Comparison of ENCODE assay signal across 8 cellular contexts in genomic region chr20:25987073-25987927, GRCh38.
DNase-seq lines count a peak whose midpoint lies in the region; ATAC-seq and TF ChIP-seq lines count a peak whose summit lies in the region.

No MANE protein-coding gene starts in this region.

- H4K5ac ChIP-seq in IMR-90 (ENCODE audit: low read depth, low read length) = no peak overlapping the region

- H3K79me1 ChIP-seq in IMR-90 (ENCODE audit: low read depth in 1 of 2, low read length in 2 of 2) = no peaks in the 10 kb centered on the region

- no peak overlapping the region for H4K91ac ChIP-seq in IMR-90 (ENCODE audit: insufficient read depth, low read depth, low read length)

- no peaks in the 10 kb centered on the region for H3K9me3 Mint-ChIP-seq in CD4-positive, CD25-positive, alpha-beta regulatory T cell
- no peaks in the 10 kb centered on the region for H3K9me3 Mint-ChIP-seq in stimulated activated naive CD8-positive, alpha-beta T cell treated with anti-CD3 and anti-CD28 coated beads, Interleukin-15, amount 100 ng/mL, for 72 hours

- no peak overlapping the region for H3K18ac ChIP-seq in IMR-90 (ENCODE audit: low read depth, low read length)

- BruUV-seq in IMR-90 (replicated peaks; lab: Mats Ljungman, UMichigan) = no TSS peak

- no peak for TF ChIP-seq RAD21 in IMR-90 (IDR thresholded peaks at IDR 0.05; ENCODE audit: low read length)

- peaks cover 0 to 19% (median 5%) of the 10 kb centered on the region in 4 donors for H3K4me1 Mint-ChIP-seq in CD4-positive, CD25-positive, alpha-beta regulatory T cell
- H3K4me1 Mint-ChIP-seq in stimulated activated naive CD8-positive, alpha-beta T cell treated with anti-CD3 and anti-CD28 coated beads, Interleukin-15, amount 100 ng/mL, for 72 hours = peaks cover 26% of the 10 kb centered on the region

- H3K4ac ChIP-seq in IMR-90 (ENCODE audit: low read depth, low read length) = no peak overlapping the region

- TF ChIP-seq CTCF in IMR-90 (conservative IDR thresholded peaks at IDR 0.05; ENCODE audit: low read depth, low read length) (no peak), dorsolateral prefrontal cortex (IDR thresholded peaks at IDR 0.05 in 54 of 56, conservative IDR thresholded peaks at IDR 0.05 in 2 of 56; ENCODE audit: low read depth in 1 of 56, partially characterized antibody in 56 of 56) (peak in 28 of 56 donors; percentile 5 to 52 (median 18))

- no peaks in the 10 kb centered on the region for H4K20me1 ChIP-seq in IMR-90 (ENCODE audit: insufficient read depth, low read length)

- no peak overlapping the region for H3K27ac ChIP-seq in CD4-positive, CD25-positive, alpha-beta regulatory T cell (ENCODE audit: insufficient read depth, low read length, poor library complexity, severe bottlenecking)
- H3K27ac ChIP-seq in IMR-90 (ENCODE audit: insufficient read depth, low read length) (no peak overlapping the region), dorsolateral prefrontal cortex (no peak overlapping the region)

- intact Hi-C loops in IMR-90 (cut with micrococcal nuclease) = no loop called here
- intact Hi-C loops in dorsolateral prefrontal cortex (cut with DNase I) = no loop called here

- DNase-seq in CD4-positive, CD25-positive, alpha-beta regulatory T cell = peak; percentile 30 to 57 (median 49)
- DNase-seq in IMR-90 (peak; percentile 10), dorsolateral prefrontal cortex (peak in 5 of 10 donors; percentile 34 to 72 (median 53)), myocyte (ENCODE audit: low read depth) (peak; percentile 5)
- peak; percentile 67 for DNase-seq in activated CD4-positive, alpha-beta T cell treated with anti-CD3 and anti-CD28 coated beads for 48 hours
- peak; percentile 65 to 73 for DNase-seq in stimulated activated naive CD8-positive, alpha-beta T cell treated with anti-CD3 and anti-CD28 coated beads, Interleukin-15, amount 100 ng/mL, for 72 hours

- H3K9me3 ChIP-seq in CD4-positive, CD25-positive, alpha-beta regulatory T cell (ENCODE audit: control insufficient read depth in 2 of 2, low read length in 2 of 2) = no peaks in the 10 kb centered on the region
- no peaks in the 10 kb centered on the region for H3K9me3 ChIP-seq in IMR-90 (ENCODE audit: control insufficient read depth, insufficient read depth, low read length)

- peak overlapping the region in 1 of 3 donors; percentile 20 for H3K27ac Mint-ChIP-seq in CD4-positive, CD25-positive, alpha-beta regulatory T cell
- peak overlapping the region in 1 of 2 donors; percentile 27 for H3K27ac Mint-ChIP-seq in stimulated activated naive CD8-positive, alpha-beta T cell treated with anti-CD3 and anti-CD28 coated beads, Interleukin-15, amount 100 ng/mL, for 72 hours

- H3K9me1 ChIP-seq in IMR-90 (ENCODE audit: insufficient read depth, low read length) = no peaks in the 10 kb centered on the region

- dilution Hi-C loops in IMR-90 (cut with HindIII; ENCODE audit: low sequenced_read_pairs, unreplicated experiment) = no loop called here

- H3K36me3 Mint-ChIP-seq in CD4-positive, CD25-positive, alpha-beta regulatory T cell = peaks cover 3% of the 10 kb centered on the region

- no peak for TF ChIP-seq POLR2A in IMR-90 (IDR thresholded peaks at IDR 0.05; ENCODE audit: low read depth, low read length)

- H2BK15ac ChIP-seq in IMR-90 (ENCODE audit: low read depth, low read length) = no peak overlapping the region

- no peak overlapping the region for H3K9ac ChIP-seq in IMR-90 (ENCODE audit: low read depth, low read length)

- H3K27me3 ChIP-seq in CD4-positive, CD25-positive, alpha-beta regulatory T cell (ENCODE audit: control insufficient read depth, insufficient read depth, low read length) = no peaks in the 10 kb centered on the region
- H3K27me3 ChIP-seq in IMR-90 (ENCODE audit: control insufficient read depth, insufficient read depth, low read length) (peaks cover 5% of the 10 kb centered on the region; the same call in 1 of the 2 replicates), dorsolateral prefrontal cortex (no peaks in the 10 kb centered on the region)

- H3K4me2 ChIP-seq in IMR-90 (ENCODE audit: low read depth, low read length) = peak overlapping the region; percentile 76

- H3K36me3 ChIP-seq in CD4-positive, CD25-positive, alpha-beta regulatory T cell (ENCODE audit: control insufficient read depth, insufficient read depth, low read length) = no peaks in the 10 kb centered on the region
- H3K36me3 ChIP-seq in IMR-90 (ENCODE audit: control insufficient read depth, insufficient read depth, low read length) = no peaks in the 10 kb centered on the region

- no peak overlapping the region for H2AK9ac ChIP-seq in IMR-90 (replicated peaks; ENCODE audit: low read depth, low read length, poor library complexity)

- H2BK5ac ChIP-seq in IMR-90 (ENCODE audit: low read depth, low read length, poor library complexity, severe bottlenecking) = no peak overlapping the region

- H4K8ac ChIP-seq in IMR-90 (ENCODE audit: low read depth in 2 of 2, low read length in 2 of 2) = no peak overlapping the region

- POLR2A ChIA-PET in IMR-90 (lab: Charles Lee; ENCODE audit: unreplicated experiment) = no interaction called here

- peak overlapping the region; percentile 47 for H3K4me3 ChIP-seq in CD4-positive, CD25-positive, alpha-beta regulatory T cell (ENCODE audit: low read depth, low read length)
- H3K4me3 ChIP-seq in IMR-90 (ENCODE audit: insufficient read depth, low read depth, low read length) (no peak overlapping the region), dorsolateral prefrontal cortex (peak overlapping the region; percentile 2 to 61 (median 44))

- in situ Hi-C loops in IMR-90 (cut with MboI; ENCODE audit: low sequenced_read_pairs) = loop anchor here (25.0 kb wide), 5 partner anchors 125 to 825 kb away; partner anchors contain the start of gene ZNF337

- no peaks in the 10 kb centered on the region for H3K4me1 ChIP-seq in CD4-positive, CD25-positive, alpha-beta regulatory T cell (ENCODE audit: control insufficient read depth, insufficient read depth, low read length, poor library complexity, severe bottlenecking)
- no peaks in the 10 kb centered on the region for H3K4me1 ChIP-seq in IMR-90 (ENCODE audit: control insufficient read depth, insufficient read depth, low read length)

- 24% methylated on average over 13 of the region's 46 CpGs; no CpG with 5 or more reads in 1 of the 2 experiments for WGBS in IMR-90 (ENCODE audit: extremely low coverage in 2 of 2, insufficient read length in 1 of 2), 2 experiments

- H2BK120ac ChIP-seq in IMR-90 (ENCODE audit: low read depth, low read length) = no peak overlapping the region

- no peak overlapping the region for H2BK20ac ChIP-seq in IMR-90 (ENCODE audit: low read depth, low read length)

- no peak overlapping the region for H3K56ac ChIP-seq in IMR-90 (ENCODE audit: extremely low read depth, insufficient read depth, low read length)

- H3K14ac ChIP-seq in IMR-90 (replicated peaks; ENCODE audit: low read depth, low read length) = no peak overlapping the region

- no peaks in the 10 kb centered on the region for H3K27me3 Mint-ChIP-seq in CD4-positive, CD25-positive, alpha-beta regulatory T cell
- peaks cover 21% of the 10 kb centered on the region for H3K27me3 Mint-ChIP-seq in stimulated activated naive CD8-positive, alpha-beta T cell treated with anti-CD3 and anti-CD28 coated beads, Interleukin-15, amount 100 ng/mL, for 72 hours

- H3K4me3 Mint-ChIP-seq in CD4-positive, CD25-positive, alpha-beta regulatory T cell = peak overlapping the region; percentile 63 to 84 (median 80)
- H3K4me3 Mint-ChIP-seq in stimulated activated naive CD8-positive, alpha-beta T cell treated with anti-CD3 and anti-CD28 coated beads, Interleukin-15, amount 100 ng/mL, for 72 hours = peak overlapping the region; percentile 46 to 78

- CTCF ChIA-PET in IMR-90 (lab: Yijun Ruan, JAX) = no interaction called here

- peak overlapping the region; percentile 85 for H2AFZ ChIP-seq in IMR-90 (replicated peaks; ENCODE audit: low read length, poor library complexity)

- no peak overlapping the region for H2AK5ac ChIP-seq in IMR-90 (ENCODE audit: low read depth, low read length)

- no peak overlapping the region for H3K23ac ChIP-seq in IMR-90 (ENCODE audit: low read depth, low read length)

- peak; percentile 69 to 71 for ATAC-seq in CD4-positive, CD25-positive, alpha-beta regulatory T cell (ENCODE audit: low read depth in 2 of 2)
- ATAC-seq in GM19468 (IDR thresholded peaks at IDR 0.05; ENCODE audit: extremely low read depth, unreplicated experiment) (peak; percentile 58), IMR-90 (ENCODE audit: low read depth) (peak; percentile 50), HG03571 (IDR thresholded peaks at IDR 0.05; ENCODE audit: unreplicated experiment) (no peak)
- peak; percentile 79 for ATAC-seq in stimulated activated naive CD8-positive, alpha-beta T cell treated with anti-CD3 and anti-CD28 coated beads, Interleukin-15, amount 100 ng/mL, for 72 hours

TF ChIP-seq in IMR-90, 13 proteins besides CTCF, POLR2A, EP300 and RAD21 (continues in another document):
- TF ChIP-seq MXI1 (IDR thresholded peaks at IDR 0.05; ENCODE audit: borderline replicate concordance, low read depth, low read length) (no peak), RFX5 (IDR thresholded peaks at IDR 0.05; ENCODE audit: low read depth, low read length) (no peak), MAZ (IDR thresholded peaks at IDR 0.05; ENCODE audit: borderline replicate concordance, low read depth, low read length) (no peak), FOS (IDR thresholded peaks at IDR 0.05; ENCODE audit: low read depth, low read length) (no peak), MAFK (IDR thresholded peaks at IDR 0.05; ENCODE audit: low read depth, low read length) (no peak), NFE2L2 (IDR thresholded peaks at IDR 0.05; ENCODE audit: low read depth, low read length) (no peak), BHLHE40 (IDR thresholded peaks at IDR 0.05; ENCODE audit: low read depth, low read length) (no peak), CEBPB (IDR thresholded peaks at IDR 0.05; ENCODE audit: low read depth, low read length) (no peak), ELK1 (IDR thresholded peaks at IDR 0.05; ENCODE audit: borderline replicate concordance, low read depth, low read length) (no peak), SMC3 (IDR thresholded peaks at IDR 0.05; ENCODE audit: low read depth, low read length) (no peak), CHD1 (IDR thresholded peaks at IDR 0.05; ENCODE audit: low read depth, low read length) (no peak), RCOR1 (IDR thresholded peaks at IDR 0.05; ENCODE audit: insufficient replicate concordance, low read length) (no peak)
